In the genomic region with DNA sequence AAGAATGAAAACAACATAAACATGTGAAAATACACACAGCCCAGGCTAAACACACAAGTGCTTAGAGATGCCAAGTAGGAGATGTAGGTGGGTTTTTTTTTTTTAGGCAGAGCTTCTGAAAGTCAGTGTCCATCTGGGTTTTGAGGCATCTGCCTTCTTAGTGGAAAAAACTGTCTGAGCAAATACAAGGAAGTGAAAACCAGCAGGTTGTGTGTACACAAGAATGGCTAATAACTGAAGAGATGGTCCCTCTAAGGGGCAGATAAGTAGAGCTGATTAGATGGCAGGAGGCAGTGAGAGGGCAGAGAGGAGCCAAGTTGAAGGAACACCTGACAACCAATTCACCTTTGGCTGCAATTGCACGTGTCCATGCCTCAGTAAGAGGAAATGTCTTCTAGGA, we compare ENCODE assay signal across 13 cellular contexts.
"Had no signal": no experiment of that assay in that cellular context is flagged by ENCODE, and none has a peak within 500 bp of the region (broad histone marks: within the 10 kb centered on the region; RNA-seq: fewer than 3 reads in every experiment).

No MANE protein-coding gene starts in this region.

- H3K27ac ChIP-seq: thyroid gland had no signal

- H3K4me3 ChIP-seq: thyroid gland had no signal

- H3K36me3 ChIP-seq: thyroid gland had no signal

- H3K27me3 ChIP-seq: thyroid gland had no signal

- H3K4me3 Mint-ChIP-seq: activated naive CD8-positive, alpha-beta T cell treated with anti-CD3 and anti-CD28 coated beads for 36 hours; brain; central memory CD8-positive, alpha-beta T cell; natural killer cell treated with Interleukin-12 subunit alpha and Interleukin-12 subunit beta and Interleukin-15 and Interleukin-18, amount 100 ng/mL, for 72 hours had no signal

- H3K4me1 Mint-ChIP-seq: activated naive CD8-positive, alpha-beta T cell treated with anti-CD3 and anti-CD28 coated beads for 36 hours; central memory CD8-positive, alpha-beta T cell had no signal

- H3K27ac Mint-ChIP-seq: activated naive CD8-positive, alpha-beta T cell treated with anti-CD3 and anti-CD28 coated beads for 36 hours; brain; natural killer cell treated with Interleukin-12 subunit alpha and Interleukin-12 subunit beta and Interleukin-15 and Interleukin-18, amount 100 ng/mL, for 72 hours had no signal

- DNase-seq: activated CD4-positive, alpha-beta T cell treated with anti-CD3 and anti-CD28 coated beads, Interleukin-2, amount 50 U/mL, for 1 hour; activated CD8-positive, alpha-beta memory T cell treated with anti-CD3 and anti-CD28 coated beads for 24 hours; activated naive CD8-positive, alpha-beta T cell treated with anti-CD3 and anti-CD28 coated beads for 36 hours; effector CD8-positive, alpha-beta T cell; foreskin fibroblast; posterior cingulate gyrus; retina; stimulated activated CD4-positive, alpha-beta T cell treated with anti-CD3 and anti-CD28 coated beads, Interleukin-12 subunit alpha, Interleukin-12 subunit beta, amount 100 ng/mL, for 4 hours; stimulated activated CD4-positive, alpha-beta T cell treated with anti-CD3 and anti-CD28 coated beads, Interleukin-2, amount 100 ng/mL, for 24 hours; thyroid gland had no signal

- ATAC-seq: natural killer cell treated with Interleukin-12 subunit alpha and Interleukin-12 subunit beta and Interleukin-15 and Interleukin-18, amount 100 ng/mL, for 72 hours had no signal

- H3K9me3 ChIP-seq: thyroid gland had no signal

- H3K9me3 Mint-ChIP-seq: activated naive CD8-positive, alpha-beta T cell treated with anti-CD3 and anti-CD28 coated beads for 36 hours; brain; central memory CD8-positive, alpha-beta T cell; natural killer cell treated with Interleukin-12 subunit alpha and Interleukin-12 subunit beta and Interleukin-15 and Interleukin-18, amount 100 ng/mL, for 72 hours had no signal

- H3K36me3 Mint-ChIP-seq: activated naive CD8-positive, alpha-beta T cell treated with anti-CD3 and anti-CD28 coated beads for 36 hours; brain; natural killer cell treated with Interleukin-12 subunit alpha and Interleukin-12 subunit beta and Interleukin-15 and Interleukin-18, amount 100 ng/mL, for 72 hours had no signal
